10 cellular contexts compared by ENCODE assay signal in the genomic region with DNA sequence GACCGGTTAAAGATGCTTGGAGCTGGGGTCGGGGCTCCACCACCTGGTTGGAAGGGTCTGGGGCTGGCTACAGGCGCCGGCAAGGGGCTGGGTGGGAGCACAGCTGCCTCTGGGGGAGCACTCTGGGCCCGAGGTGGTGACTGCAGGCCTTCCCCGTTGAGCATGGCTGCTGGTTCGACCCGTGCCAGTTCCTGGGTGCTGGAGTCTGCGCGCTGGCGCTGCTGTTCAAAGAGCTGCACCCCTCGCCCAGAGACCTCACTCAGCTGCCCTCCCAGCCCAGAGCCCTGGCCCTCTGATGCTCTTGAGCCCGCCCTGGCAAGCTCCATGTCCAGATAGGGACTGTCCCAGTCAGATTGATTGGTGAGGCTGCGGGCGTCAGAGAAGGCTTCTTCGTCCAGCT. TPM values are rescaled to one million over a fixed set of nuclear protein-coding genes. Genes with fewer than 3 reads are reported as not detected.
A peak's percentile ranks its signal among the peaks of the same experiment; 100 is the strongest.
DNase-seq lines count a peak whose midpoint lies in the region; ATAC-seq and TF ChIP-seq lines count a peak whose summit lies in the region.
"Had no signal": no experiment of that assay in that cellular context is flagged by ENCODE, and none has a peak within 500 bp of the region (broad histone marks: within the 10 kb centered on the region; RNA-seq: fewer than 3 reads in every experiment).

No MANE protein-coding gene starts in this region.

- CTCF ChIA-PET in AG04449 (lab: Yijun Ruan, JAX): interaction anchor here (0.7 to 30.3 kb wide), 6 partner anchors 10 to 119 kb away, joined by 3 to 560 read pairs (median 3); no protein-coding TSS in a partner anchor
- CTCF ChIA-PET in activated CD4-positive, alpha-beta memory T cell treated with anti-CD3 and anti-CD28 coated beads, Interleukin-2, amount 10 ng/mL, durations not matched to agents 7 days and 5 days (lab: Charles Lee): interaction anchor here (1.3 to 2.6 kb wide), 2 partner anchors 119 to 121 kb away, joined by 3 to 7 read pairs; no protein-coding TSS in a partner anchor

- no peaks in the 10 kb centered on the region for H3K9me3 Mint-ChIP-seq in activated CD4-positive, alpha-beta memory T cell treated with anti-CD3 and anti-CD28 coated beads, Interleukin-2, amount 10 ng/mL, durations not matched to agents 7 days and 5 days

- H3K9me3 ChIP-seq in neuronal stem cell (replicated peaks in 1 of 2; ENCODE audit: control insufficient read depth in 2 of 2, insufficient read depth in 1 of 2, low read depth in 1 of 2, low read length in 2 of 2): no peaks in the 10 kb centered on the region

- H3K27me3 ChIP-seq in neuronal stem cell (ENCODE audit: control insufficient read depth in 3 of 3, insufficient read depth in 3 of 3, low read depth in 1 of 3, low read length in 3 of 3): no peaks in the 10 kb centered on the region

- no peak for DNase-seq in AG04449 (ENCODE audit: low read depth, low spot score)
- DNase-seq in foreskin fibroblast: peak in 1 of 2 donors; percentile 15
- no peak for DNase-seq in neuronal stem cell (ENCODE audit: low spot score)
- no peak for DNase-seq in activated CD4-positive, alpha-beta memory T cell treated with anti-CD3 and anti-CD28 coated beads, Interleukin-2, amount 10 ng/mL, durations not matched to agents 7 days and 5 days
- no peak for DNase-seq in activated naive CD4-positive, alpha-beta T cell (lab: John Stamatoyannopoulos, UW)
- DNase-seq in cerebellar nuclear complex (lab: John Stamatoyannopoulos, UW): no peak
- DNase-seq: DMS 273 treated with DMSO at 0.1 percent for 48 hours had no signal

- no peak overlapping the region for H3K4ac ChIP-seq in neuronal stem cell (ENCODE audit: low read length)

- H3K4me1 Mint-ChIP-seq in activated CD4-positive, alpha-beta memory T cell treated with anti-CD3 and anti-CD28 coated beads, Interleukin-2, amount 10 ng/mL, durations not matched to agents 7 days and 5 days: peaks cover 21% of the 10 kb centered on the region

- no peak overlapping the region for H3K4me3 Mint-ChIP-seq in activated CD4-positive, alpha-beta memory T cell treated with anti-CD3 and anti-CD28 coated beads, Interleukin-2, amount 10 ng/mL, durations not matched to agents 7 days and 5 days

- no peaks in the 10 kb centered on the region for H3K36me3 ChIP-seq in neuronal stem cell (replicated peaks in 1 of 2; ENCODE audit: control insufficient read depth in 2 of 2, insufficient read depth in 2 of 2, low read length in 2 of 2)

- no peak for TF ChIP-seq CTCF in AG04449 (IDR thresholded peaks at IDR 0.05; ENCODE audit: insufficient read depth, low read length, missing control alignments)
- no peak for TF ChIP-seq CTCF in foreskin fibroblast (IDR thresholded peaks at IDR 0.05; ENCODE audit: low read depth, low read length)

- H3K27me3 Mint-ChIP-seq in activated CD4-positive, alpha-beta memory T cell treated with anti-CD3 and anti-CD28 coated beads, Interleukin-2, amount 10 ng/mL, durations not matched to agents 7 days and 5 days: peaks cover 8% of the 10 kb centered on the region

- H2AK5ac ChIP-seq in neuronal stem cell (ENCODE audit: low read depth, low read length): peak overlapping the region; percentile 77

- peak overlapping the region; percentile 92 for H3K4me2 ChIP-seq in neuronal stem cell (ENCODE audit: insufficient read depth, low read length, poor library complexity, severe bottlenecking)

- H3K27ac ChIP-seq in neuronal stem cell (replicated peaks; ENCODE audit: low read length): no peak overlapping the region

- no peak overlapping the region for H3K18ac ChIP-seq in neuronal stem cell (ENCODE audit: low read length)

- H3K4me3 ChIP-seq in AG04449 (ENCODE audit: low read depth, low read length) (peak overlapping the region; percentile 46), foreskin fibroblast (ENCODE audit: low read depth in 1 of 2, low read length in 2 of 2) (peak overlapping the region; percentile 40 to 55), neuronal stem cell (ENCODE audit: low read length in 2 of 2) (peak overlapping the region; percentile 55 to 85)

- H4K8ac ChIP-seq in neuronal stem cell (ENCODE audit: low read depth, low read length): no peak overlapping the region

- peaks cover 1% of the 10 kb centered on the region for H3K79me1 ChIP-seq in neuronal stem cell (ENCODE audit: low read depth, low read length)

- peak overlapping the region; percentile 18 for H2BK15ac ChIP-seq in neuronal stem cell (ENCODE audit: low read length)

- ATAC-seq in SK-N-SH treated with all-trans-retinoic acid at 6 μM for 48 hours (peak; percentile 64), GM18870 (IDR thresholded peaks at IDR 0.05; ENCODE audit: unreplicated experiment) (no peak)

- no peak overlapping the region for H3K14ac ChIP-seq in neuronal stem cell (ENCODE audit: low read length)

- H3K36me3 Mint-ChIP-seq in activated CD4-positive, alpha-beta memory T cell treated with anti-CD3 and anti-CD28 coated beads, Interleukin-2, amount 10 ng/mL, durations not matched to agents 7 days and 5 days (ENCODE audit: low read depth): no peaks in the 10 kb centered on the region

- no peak overlapping the region for H2BK120ac ChIP-seq in neuronal stem cell (ENCODE audit: low read depth, low read length)

- peak overlapping the region; percentile 26 for H2BK12ac ChIP-seq in neuronal stem cell (ENCODE audit: low read length)

- WGBS in neuronal stem cell (ENCODE audit: extremely low coverage in 2 of 2, insufficient read length in 2 of 2, insufficient replicate concordance in 1 of 2), 2 donors: no CpG with 5 or more reads among the region's 16 CpGs

- H3K23ac ChIP-seq in neuronal stem cell (ENCODE audit: low read depth, low read length, poor library complexity): peak overlapping the region; percentile 44

- no peak overlapping the region for H3K27ac Mint-ChIP-seq in activated CD4-positive, alpha-beta memory T cell treated with anti-CD3 and anti-CD28 coated beads, Interleukin-2, amount 10 ng/mL, durations not matched to agents 7 days and 5 days

- peak overlapping the region; percentile 79 for H3K9ac ChIP-seq in neuronal stem cell (ENCODE audit: low read depth, low read length, poor library complexity)

- peak overlapping the region; percentile 95 for H2AFZ ChIP-seq in neuronal stem cell (ENCODE audit: low read length)

- H4K91ac ChIP-seq in neuronal stem cell (ENCODE audit: low read depth, low read length, poor library complexity): no peak overlapping the region

- H3K4me1 ChIP-seq in neuronal stem cell (ENCODE audit: control insufficient read depth in 2 of 2, insufficient read depth in 1 of 2, low read depth in 1 of 2, low read length in 2 of 2): peaks cover 0 to 22% of the 10 kb centered on the region in 2 donors

- POLR2A ChIA-PET in AG04449 (lab: Yijun Ruan, JAX): no interaction called here
- POLR2A ChIA-PET in activated CD4-positive, alpha-beta memory T cell treated with anti-CD3 and anti-CD28 coated beads, Interleukin-2, amount 10 ng/mL, durations not matched to agents 7 days and 5 days (lab: Charles Lee): no interaction called here

- H2BK5ac ChIP-seq in neuronal stem cell (ENCODE audit: low read length): peak overlapping the region; percentile 54

TF ChIP-seq in SK-N-SH treated with all-trans-retinoic acid at 6 μM for 48 hours, 23 proteins besides CTCF, POLR2A, EP300 and RAD21 (continues in another document):
- no peak for TF ChIP-seq ZFP3 (CRISPR knock-in tag; IDR thresholded peaks at IDR 0.05)
- no peak for TF ChIP-seq RARB (CRISPR knock-in tag; IDR thresholded peaks at IDR 0.05)
- TF ChIP-seq TCF4 (CRISPR knock-in tag; IDR thresholded peaks at IDR 0.05; ENCODE audit: borderline replicate concordance): no peak
- TF ChIP-seq, protein P1, sequence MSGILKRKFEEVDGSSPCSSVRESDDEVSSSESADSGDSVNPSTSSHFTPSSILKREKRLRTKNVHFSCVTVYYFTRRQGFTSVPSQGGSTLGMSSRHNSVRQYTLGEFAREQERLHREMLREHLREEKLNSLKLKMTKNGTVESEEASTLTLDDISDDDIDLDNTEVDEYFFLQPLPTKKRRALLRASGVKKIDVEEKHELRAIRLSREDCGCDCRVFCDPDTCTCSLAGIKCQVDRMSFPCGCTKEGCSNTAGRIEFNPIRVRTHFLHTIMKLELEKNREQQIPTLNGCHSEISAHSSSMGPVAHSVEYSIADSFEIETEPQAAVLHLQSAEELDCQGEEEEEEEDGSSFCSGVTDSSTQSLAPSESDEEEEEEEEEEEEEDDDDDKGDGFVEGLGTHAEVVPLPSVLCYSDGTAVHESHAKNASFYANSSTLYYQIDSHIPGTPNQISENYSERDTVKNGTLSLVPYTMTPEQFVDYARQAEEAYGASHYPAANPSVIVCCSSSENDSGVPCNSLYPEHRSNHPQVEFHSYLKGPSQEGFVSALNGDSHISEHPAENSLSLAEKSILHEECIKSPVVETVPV (CRISPR knock-in tag; IDR thresholded peaks at IDR 0.05): no peak

RNA-seq across cellular contexts. Expression of gene MYOZ1, which starts 7.0 kb away (rescaled TPM):
- polyA plus RNA-seq in neuronal stem cell (2013, experiment 1 of 2): 3.9 TPM
- polyA plus RNA-seq in neuronal stem cell (2013, experiment 2 of 2): 4.0 TPM
- total RNA-seq in activated CD4-positive, alpha-beta memory T cell treated with anti-CD3 and anti-CD28 coated beads, Interleukin-2, amount 10 ng/mL, durations not matched to agents 7 days and 5 days: not detected

RNA-seq across cellular contexts. Expression of gene SYNPO2L, which starts 7.6 kb away (rescaled TPM):
- 0.04 TPM for polyA plus RNA-seq in neuronal stem cell (2013, experiment 1 of 2)
- 0.04 TPM for polyA plus RNA-seq in neuronal stem cell (2013, experiment 2 of 2)
- total RNA-seq in activated CD4-positive, alpha-beta memory T cell treated with anti-CD3 and anti-CD28 coated beads, Interleukin-2, amount 10 ng/mL, durations not matched to agents 7 days and 5 days: not detected
- total RNA-seq: H4 had no signal

RNA-seq across cellular contexts. Expression of gene AGAP5, which starts 49.7 kb away (rescaled TPM):
- 3.1 TPM for polyA plus RNA-seq in neuronal stem cell (2013, experiment 1 of 2)
- polyA plus RNA-seq in neuronal stem cell (2013, experiment 2 of 2): 3.4 TPM
- 1 to 10 TPM; 8.1 to 9.3 TPM for total RNA-seq in activated CD4-positive, alpha-beta memory T cell treated with anti-CD3 and anti-CD28 coated beads, Interleukin-2, amount 10 ng/mL, durations not matched to agents 7 days and 5 days

RNA-seq across cellular contexts. Expression of gene USP54, which starts 57.1 kb away (rescaled TPM):
- 80.7 TPM for polyA plus RNA-seq in neuronal stem cell (2013, experiment 1 of 2)
- 79.9 TPM for polyA plus RNA-seq in neuronal stem cell (2013, experiment 2 of 2)
- total RNA-seq in activated CD4-positive, alpha-beta memory T cell treated with anti-CD3 and anti-CD28 coated beads, Interleukin-2, amount 10 ng/mL, durations not matched to agents 7 days and 5 days: 1 to 10 TPM; 3.0 to 3.4 TPM
